17 cellular contexts compared by ENCODE assay signal in genomic region chr11:116257871-116258270, GRCh38.
"Had no signal": no experiment of that assay in that cellular context is flagged by ENCODE, and none has a peak within 500 bp of the region (broad histone marks: within the 10 kb centered on the region; RNA-seq: fewer than 3 reads in every experiment).

No MANE protein-coding gene starts in this region.

- H3K36me3 ChIP-seq: esophagus muscularis mucosa, gastroesophageal sphincter, heart right ventricle, left lung had no signal

- H3K9me3 ChIP-seq: esophagus muscularis mucosa, gastroesophageal sphincter, heart right ventricle, left lung had no signal

- H3K4me1 ChIP-seq: foreskin keratinocyte, gastroesophageal sphincter, left lung had no signal

- H3K9me3 Mint-ChIP-seq: memory B cell had no signal

- H3K4me3 Mint-ChIP-seq: memory B cell had no signal

- H3K4me3 ChIP-seq: coronary artery, dorsolateral prefrontal cortex, esophagus muscularis mucosa, gastroesophageal sphincter, heart right ventricle, left lung, lung had no signal

- DNase-seq: dermis blood vessel endothelial cell; dorsolateral prefrontal cortex; effector CD4-positive, alpha-beta T cell; effector memory CD4-positive, alpha-beta T cell; foreskin keratinocyte; heart right ventricle; hippocampal formation; left cardiac atrium; left lung; left ventricle myocardium superior; mammary epithelial cell; midbrain had no signal

- H3K36me3 Mint-ChIP-seq: memory B cell had no signal

- H3K27me3 ChIP-seq: foreskin keratinocyte had no signal

- ATAC-seq: foreskin keratinocyte, gastroesophageal sphincter, left ventricle myocardium superior had no signal

- H3K27ac ChIP-seq: coronary artery, dorsolateral prefrontal cortex, esophagus muscularis mucosa, foreskin keratinocyte, gastroesophageal sphincter, heart right ventricle, left lung had no signal

- H3K27ac Mint-ChIP-seq: memory B cell had no signal
